Comparison of ENCODE assay signal across 23 cellular contexts in genomic region chr10:110033724-110034235, GRCh38. TPM values are rescaled to one million over a fixed set of nuclear protein-coding genes. Genes with fewer than 3 reads are reported as not detected.
DNase-seq lines count a peak whose midpoint lies in the region; ATAC-seq and TF ChIP-seq lines count a peak whose summit lies in the region.
"Had no signal": no experiment of that assay in that cellular context is flagged by ENCODE, and none has a peak within 500 bp of the region (broad histone marks: within the 10 kb centered on the region; RNA-seq: fewer than 3 reads in every experiment).

No MANE protein-coding gene starts in this region.

- H3K4me1 ChIP-seq in cardiac muscle cell (ENCODE audit: low read depth) = peaks cover 36% of the 10 kb centered on the region
- peaks cover 47% of the 10 kb centered on the region for H3K4me1 ChIP-seq in adipocyte (ENCODE audit: control insufficient read depth, insufficient read depth, low read length)
- H3K4me1 ChIP-seq: parathyroid adenoma had no signal

- H3K4me3 ChIP-seq in cardiac muscle cell (no peak overlapping the region), adipocyte (ENCODE audit: low read length) (no peak overlapping the region)
- H3K4me3 ChIP-seq: gastroesophageal sphincter, MG63, skin epidermis had no signal

- no peaks in the 10 kb centered on the region for H3K36me3 ChIP-seq in cardiac muscle cell
- H3K36me3 ChIP-seq in adipocyte (ENCODE audit: control insufficient read depth, insufficient read depth, low read length, severe bottlenecking) = no peaks in the 10 kb centered on the region
- H3K36me3 ChIP-seq: BE2C, gastroesophageal sphincter, MG63 had no signal

- H3K9me3 ChIP-seq in cardiac muscle cell (ENCODE audit: low read depth) = no peaks in the 10 kb centered on the region
- H3K9me3 ChIP-seq in adipocyte (ENCODE audit: control insufficient read depth, low read length) = no peaks in the 10 kb centered on the region
- H3K9me3 ChIP-seq: BE2C, Caco-2, gastroesophageal sphincter, MG63 had no signal

- DNase-seq in cardiac muscle cell (ENCODE audit: low read depth in 1 of 2, low spot score in 1 of 2) (no peak), left ventricle myocardium superior (no peak), adipocyte (ENCODE audit: low read depth) (peak; percentile 36), inferior parietal cortex (ENCODE audit: extremely low spot score) (peak; percentile 46), substantia nigra (lab: John Stamatoyannopoulos, UW) (no peak), GDM1 (lab: John Stamatoyannopoulos, UW) (no peak), mucosa of gallbladder (ENCODE audit: low spot score) (no peak), NCI-H345 treated with DMSO at 0.1 percent for 48 hours (lab: John Stamatoyannopoulos, UW; ENCODE audit: unreplicated experiment) (no peak)
- DNase-seq: activated B cell treated with CpG ODN at 0.5 μM for 24 hours; activated CD8-positive, alpha-beta T cell treated with anti-CD3 and anti-CD28 coated beads for 36 hours; activated naive CD4-positive, alpha-beta T cell treated with anti-CD3 and anti-CD28 coated beads, Interleukin-2, amount 50 U/mL, for 16 hours; activated T-cell treated with anti-CD3 and anti-CD28 coated beads, Interleukin-2, amount 50 U/mL, for 24 hours; Caco-2; H9; MG63; NCI-H1436; NCI-H748 treated with DMSO at 0.1 percent for 48 hours; SHP77; stimulated activated CD4-positive, alpha-beta T cell treated with anti-CD3 and anti-CD28 coated beads, Interleukin-4, amount 100 ng/mL, for 1 hour had no signal

- TF ChIP-seq CTCF in cardiac muscle cell (IDR thresholded peaks at IDR 0.05; ENCODE audit: low read depth, low read length) = no peak

- H3K9ac ChIP-seq in adipocyte (ENCODE audit: low read length) = peak overlapping the region; percentile 18
- H3K9ac ChIP-seq: parathyroid adenoma had no signal

- ATAC-seq in left ventricle myocardium superior = no peak
- ATAC-seq: activated CD8-positive, alpha-beta T cell treated with anti-CD3 and anti-CD28 coated beads for 36 hours; gastroesophageal sphincter had no signal

- intact Hi-C loops in left ventricle myocardium superior (cut with micrococcal nuclease) = no loop called here

- H3K27ac ChIP-seq in cardiac muscle cell = peak overlapping the region; percentile 90
- H3K27ac ChIP-seq in substantia nigra (ENCODE audit: low read depth, low read length, poor library complexity, severe bottlenecking) = peak overlapping the region; percentile 79
- H3K27ac ChIP-seq: gastroesophageal sphincter, parathyroid adenoma had no signal

- H3K27me3 ChIP-seq in cardiac muscle cell (no peaks in the 10 kb centered on the region), adipocyte (replicated peaks; ENCODE audit: control insufficient read depth, insufficient read depth, low read length) (no peaks in the 10 kb centered on the region)
- H3K27me3 ChIP-seq: BE2C, gastroesophageal sphincter, MG63 had no signal

RNA-seq across cellular contexts. Expression of gene ADD3, which starts 26.0 kb away (rescaled TPM):
- total RNA-seq in cardiac muscle cell = 114 and 168 TPM in 2 replicates
- 96.9 and 164 TPM in 2 replicates for polyA plus RNA-seq in cardiac muscle cell
- total RNA-seq in left ventricle myocardium superior = 117 TPM
- 201 TPM for total RNA-seq in mucosa of gallbladder

Comparison
In these comparisons a context has a peak if more than half of its experiments do, and no peak if none do; other contexts are left out.
1. DNase-seq: peak in adipocyte (single experiment) and inferior parietal cortex (single experiment); none in cardiac muscle cell (0 of 2), left ventricle myocardium superior (single experiment), substantia nigra (0 of 49), GDM1 (single experiment), mucosa of gallbladder (single experiment) and NCI-H345 treated with DMSO at 0.1 percent for 48 hours (single experiment).